In the genomic region with DNA sequence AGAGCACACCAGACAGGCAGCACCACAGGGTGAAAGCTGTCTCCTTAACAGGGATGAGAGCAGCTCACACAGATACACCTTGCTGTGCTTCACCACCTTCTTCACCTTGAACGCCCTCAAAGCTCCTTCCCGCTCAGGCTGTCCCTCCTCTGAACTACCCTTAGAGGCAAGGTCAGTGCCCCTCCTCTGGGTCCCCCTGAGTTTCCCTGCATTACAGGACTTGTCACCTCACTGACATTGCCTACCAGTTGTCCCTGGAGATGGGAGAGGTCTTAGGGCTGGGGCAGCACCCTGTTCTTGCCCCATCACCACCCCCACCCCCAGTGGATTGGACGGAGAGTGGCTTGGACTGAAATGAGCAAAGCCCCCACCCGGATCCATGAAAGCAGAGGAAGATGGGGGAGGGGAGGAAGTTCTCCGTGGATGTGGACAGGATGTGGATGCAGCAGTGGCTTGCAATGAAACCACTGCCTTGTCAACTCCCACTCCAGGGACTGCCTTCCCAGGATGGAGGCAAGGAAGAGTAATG, we compare ENCODE assay signal across 14 cellular contexts.
DNase-seq lines count a peak whose midpoint lies in the region; TF ChIP-seq lines count a peak whose summit lies in the region.
"Had no signal": no experiment of that assay in that cellular context is flagged by ENCODE, and none has a peak within 500 bp of the region (broad histone marks: within the 10 kb centered on the region; RNA-seq: fewer than 3 reads in every experiment).

No MANE protein-coding gene starts in this region.

- H3K9me3 ChIP-seq in BLaER1 treated with 17β-estradiol and CSF1 and Interleukin-3, amounts not matched to agents 10 nM and 100 nM (replicated peaks in 1 of 11): 0 out of 22 replicates have a peak, but pooled peaks cover 0 to 2% (median 0%) of the 10 kb centered on the region in 11 experiments
- no peaks in the 10 kb centered on the region for H3K9me3 ChIP-seq in H9 (ENCODE audit: control insufficient read depth, low read depth, low read length)
- no peaks in the 10 kb centered on the region for H3K9me3 ChIP-seq in sigmoid colon
- no peaks in the 10 kb centered on the region for H3K9me3 ChIP-seq in tibial nerve
- H3K9me3 ChIP-seq in BE2C: no peaks in the 10 kb centered on the region

- H3K27ac ChIP-seq in BLaER1 treated with 17β-estradiol and CSF1 and Interleukin-3, amounts not matched to agents 10 nM and 100 nM: no peak overlapping the region
- H3K27ac ChIP-seq in H9 (ENCODE audit: insufficient read length, low read depth, low read length) (no peak overlapping the region), sigmoid colon (no peak overlapping the region), tibial nerve (no peak overlapping the region)

- no peaks in the 10 kb centered on the region for H3K36me3 Mint-ChIP-seq in H9 (ENCODE audit: insufficient read depth in 1 of 3, low read depth in 3 of 3)
- H3K36me3 Mint-ChIP-seq in activated naive CD8-positive, alpha-beta T cell treated with anti-CD3 and anti-CD28 coated beads for 36 hours: no peaks in the 10 kb centered on the region
- H3K36me3 Mint-ChIP-seq: CD8-positive, alpha-beta T cell had no signal

- H3K79me1 ChIP-seq in H9 (ENCODE audit: insufficient read depth, low read depth, low read length, poor library complexity, severe bottlenecking): no peaks in the 10 kb centered on the region

- no peaks in the 10 kb centered on the region for H3K4me1 Mint-ChIP-seq in H9
- H3K4me1 Mint-ChIP-seq in activated naive CD8-positive, alpha-beta T cell treated with anti-CD3 and anti-CD28 coated beads for 36 hours: no peaks in the 10 kb centered on the region

- no peak overlapping the region for H3K4me3 Mint-ChIP-seq in H9
- H3K4me3 Mint-ChIP-seq in activated naive CD8-positive, alpha-beta T cell treated with anti-CD3 and anti-CD28 coated beads for 36 hours: no peak overlapping the region
- H3K4me3 Mint-ChIP-seq: CD8-positive, alpha-beta T cell had no signal

- peak overlapping the region in 6 of 11 experiments; percentile 6 to 56 (median 23); a peak in 8 of 22 replicates for H3K4me2 ChIP-seq in BLaER1 treated with 17β-estradiol and CSF1 and Interleukin-3, amounts not matched to agents 10 nM and 100 nM
- H3K4me2 ChIP-seq in H9 (ENCODE audit: insufficient read depth, insufficient read length, low read length): no peak overlapping the region

- H3T11ph ChIP-seq in H9 (ENCODE audit: low read length): no peak overlapping the region

- H3K14ac ChIP-seq in H9 (ENCODE audit: insufficient read depth, low read length): no peak overlapping the region

- no peak overlapping the region for H3K23ac ChIP-seq in H9 (ENCODE audit: insufficient read length, low read depth, low read length)

- no peak overlapping the region for H2AFZ ChIP-seq in H9 (ENCODE audit: low read length)

- WGBS in H9 (ENCODE audit: extremely low coverage, insufficient read length, low lambda C conversion rate): no CpG with 5 or more reads among the region's 5 CpGs
- 66 to 69% methylated on average over 5 of the region's 5 CpGs for WGBS in sigmoid colon, 2 donors
- WGBS in tibial nerve, 2 donors: 69 to 72% methylated on average over 5 of the region's 5 CpGs

- H3K56ac ChIP-seq in H9 (ENCODE audit: insufficient read length, low read depth, low read length): no peak overlapping the region

- no peak overlapping the region for H2BK20ac ChIP-seq in H9 (ENCODE audit: low read depth, low read length, poor library complexity, severe bottlenecking)

- H3K18ac ChIP-seq in H9 (ENCODE audit: insufficient read length, low read depth, low read length): no peak overlapping the region

- no peak overlapping the region for H2BK12ac ChIP-seq in H9 (ENCODE audit: insufficient read length, low read depth, low read length)

- H3K9me3 Mint-ChIP-seq in H9: no peaks in the 10 kb centered on the region
- no peaks in the 10 kb centered on the region for H3K9me3 Mint-ChIP-seq in activated naive CD8-positive, alpha-beta T cell treated with anti-CD3 and anti-CD28 coated beads for 36 hours
- H3K9me3 Mint-ChIP-seq: CD8-positive, alpha-beta T cell had no signal

- no peak overlapping the region for H2BK120ac ChIP-seq in H9 (ENCODE audit: low read depth, low read length, poor library complexity, severe bottlenecking)

- no peak overlapping the region for H4K8ac ChIP-seq in H9 (replicated peaks; ENCODE audit: insufficient read length, low read depth, low read length)

- no peak overlapping the region for H3K27ac Mint-ChIP-seq in H9
- no peak overlapping the region for H3K27ac Mint-ChIP-seq in activated naive CD8-positive, alpha-beta T cell treated with anti-CD3 and anti-CD28 coated beads for 36 hours
- H3K27ac Mint-ChIP-seq: CD8-positive, alpha-beta T cell had no signal

- no peaks in the 10 kb centered on the region for H3K36me3 ChIP-seq in BLaER1 treated with 17β-estradiol and CSF1 and Interleukin-3, amounts not matched to agents 10 nM and 100 nM
- H3K36me3 ChIP-seq in sigmoid colon: no peaks in the 10 kb centered on the region
- no peaks in the 10 kb centered on the region for H3K36me3 ChIP-seq in tibial nerve
- H3K36me3 ChIP-seq in BE2C: no peaks in the 10 kb centered on the region

- no peak overlapping the region for H3K4ac ChIP-seq in H9 (ENCODE audit: low read depth, low read length)

- no peak for TF ChIP-seq CTCF in H9 (conservative IDR thresholded peaks at IDR 0.05)
- no peak for TF ChIP-seq CTCF in sigmoid colon (IDR thresholded peaks at IDR 0.05)
- TF ChIP-seq CTCF in tibial nerve (IDR thresholded peaks at IDR 0.05): no peak
- no peak for TF ChIP-seq CTCF in BE2C (IDR thresholded peaks at IDR 0.05; ENCODE audit: low read depth, low read length)

- peaks cover 16% of the 10 kb centered on the region for H3K27me3 Mint-ChIP-seq in H9 (ENCODE audit: low read depth)
- H3K27me3 Mint-ChIP-seq in activated naive CD8-positive, alpha-beta T cell treated with anti-CD3 and anti-CD28 coated beads for 36 hours: peaks cover 14% of the 10 kb centered on the region

- H2BK15ac ChIP-seq in H9 (ENCODE audit: low read depth, low read length): no peak overlapping the region

- intact Hi-C loops in sigmoid colon (cut with DNase I): no loop called here

- H2AK5ac ChIP-seq in H9 (ENCODE audit: insufficient read length, low read length): no peak overlapping the region

- no peaks in the 10 kb centered on the region for H3K79me2 ChIP-seq in H9 (ENCODE audit: insufficient read depth, low read length)

- no peak for TF ChIP-seq POLR2A in sigmoid colon (IDR thresholded peaks at IDR 0.05)
- no peak for TF ChIP-seq POLR2A in tibial nerve (IDR thresholded peaks at IDR 0.05)

- TF ChIP-seq EP300 in sigmoid colon (IDR thresholded peaks at IDR 0.05): no peak
- no peak for TF ChIP-seq EP300 in tibial nerve (IDR thresholded peaks at IDR 0.05)

- no peak overlapping the region for H3K4me3 ChIP-seq in BLaER1 treated with 17β-estradiol and CSF1 and Interleukin-3, amounts not matched to agents 10 nM and 100 nM
- H3K4me3 ChIP-seq in sigmoid colon (no peak overlapping the region), tibial nerve (no peak overlapping the region), BE2C (ENCODE audit: low read depth, low read length) (no peak overlapping the region)

- H4K5ac ChIP-seq in H9 (ENCODE audit: insufficient read length, low read depth, low read length): no peak overlapping the region

- H4K91ac ChIP-seq in H9 (ENCODE audit: insufficient read length, low read depth, low read length): no peak overlapping the region

- no peaks in the 10 kb centered on the region for H3K23me2 ChIP-seq in H9 (ENCODE audit: insufficient read length, low read depth, low read length, poor library complexity, severe bottlenecking)

- H3K4me1 ChIP-seq in BLaER1 treated with 17β-estradiol and CSF1 and Interleukin-3, amounts not matched to agents 10 nM and 100 nM: peaks cover 0 to 16% (median 8%) of the 10 kb centered on the region in 10 experiments; a peak in 11 of 20 replicates
- no peaks in the 10 kb centered on the region for H3K4me1 ChIP-seq in H9 (ENCODE audit: insufficient read depth, low read length)
- H3K4me1 ChIP-seq in sigmoid colon: no peaks in the 10 kb centered on the region
- no peaks in the 10 kb centered on the region for H3K4me1 ChIP-seq in tibial nerve
- H3K4me1 ChIP-seq in BE2C: no peaks in the 10 kb centered on the region

- H4K20me1 ChIP-seq in BLaER1 treated with 17β-estradiol and CSF1 and Interleukin-3, amounts not matched to agents 10 nM and 100 nM: no peaks in the 10 kb centered on the region
- peaks cover 3% of the 10 kb centered on the region for H4K20me1 ChIP-seq in H9 (ENCODE audit: control insufficient read depth, insufficient read depth, insufficient read length)

- H3K27me3 ChIP-seq in BLaER1 treated with 17β-estradiol and CSF1 and Interleukin-3, amounts not matched to agents 10 nM and 100 nM: no peaks in the 10 kb centered on the region
- H3K27me3 ChIP-seq in H9 (ENCODE audit: insufficient read depth, low read length): no peaks in the 10 kb centered on the region
- H3K27me3 ChIP-seq in sigmoid colon: no peaks in the 10 kb centered on the region
- peaks cover 0 to 3% of the 10 kb centered on the region in 2 donors for H3K27me3 ChIP-seq in tibial nerve
- H3K27me3 ChIP-seq in BE2C: peaks cover 8% of the 10 kb centered on the region; the same call in 1 of the 2 replicates

- no peak overlapping the region for H3K9ac ChIP-seq in BLaER1 treated with 17β-estradiol and CSF1 and Interleukin-3, amounts not matched to agents 10 nM and 100 nM
- H3K9ac ChIP-seq in H9 (ENCODE audit: extremely low read depth, insufficient read length, low read length): no peak overlapping the region

- H2BK5ac ChIP-seq in H9 (ENCODE audit: insufficient read length, low read length): no peak overlapping the region

- DNase-seq in H9 (peak; percentile 14), iPS-NIHi11 (ENCODE audit: low spot score) (peak; percentile 1), sigmoid colon (peak; percentile 33), tibial nerve (ENCODE audit: low spot score in 2 of 2) (no peak), BE2C (no peak)
- DNase-seq in activated naive CD8-positive, alpha-beta T cell treated with anti-CD3 and anti-CD28 coated beads for 36 hours: no peak
- DNase-seq: DMS79, NCI-H1105 treated with DMSO at 0.1 percent for 48 hours, NCI-H1694 treated with DMSO at 0.1 percent for 48 hours, NCI-H2107, NCI-H2227 treated with DMSO at 0.1 percent for 48 hours, NCI-H524 had no signal

Comparison
In these comparisons a context has a peak if more than half of its experiments do, and no peak if none do; other contexts are left out.
1. DNase-seq: peak in H9 (single experiment), iPS-NIHi11 (single experiment) and sigmoid colon (single experiment); none in activated naive CD8-positive, alpha-beta T cell treated with anti-CD3 and anti-CD28 coated beads for 36 hours (single experiment), tibial nerve (0 of 2) and BE2C (single experiment).